In the genomic region with DNA sequence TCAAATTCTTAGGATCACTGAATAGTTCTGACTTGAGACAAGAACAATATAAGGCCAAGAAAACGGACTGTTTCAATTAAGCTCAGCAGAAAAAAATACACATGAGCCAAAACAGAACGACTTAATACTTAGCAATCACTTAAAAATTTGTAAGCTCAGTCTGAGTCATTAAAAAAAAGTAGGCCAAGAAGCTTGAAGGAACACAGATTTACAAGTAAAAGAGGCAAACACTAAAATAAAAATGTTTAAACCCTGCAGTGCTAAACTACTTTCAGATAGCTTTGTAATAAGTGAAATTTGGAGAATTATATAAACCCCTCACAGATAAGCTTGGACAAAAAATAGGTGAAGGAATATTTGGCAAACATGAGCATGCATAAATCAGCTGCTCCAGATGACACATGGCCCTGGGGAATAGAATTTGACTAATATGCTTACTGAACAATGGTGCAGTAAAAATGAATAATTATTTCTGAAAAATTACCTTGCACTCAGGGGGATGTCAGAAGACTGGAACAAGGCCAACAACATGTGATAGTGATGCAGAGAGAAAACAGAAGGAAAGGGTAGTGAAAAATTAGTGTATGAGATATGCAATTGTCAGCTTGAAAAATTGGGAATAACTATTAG, we compare ENCODE assay signal across 9 cellular contexts. TPM values are rescaled to one million over a fixed set of nuclear protein-coding genes. Genes with fewer than 3 reads are reported as not detected.
DNase-seq lines count a peak whose midpoint lies in the region; ATAC-seq and TF ChIP-seq lines count a peak whose summit lies in the region.
"Had no signal": no experiment of that assay in that cellular context is flagged by ENCODE, and none has a peak within 500 bp of the region (broad histone marks: within the 10 kb centered on the region; RNA-seq: fewer than 3 reads in every experiment).

No MANE protein-coding gene starts in this region.

- H3K9me3 Mint-ChIP-seq in T-cell, result no peaks in the 10 kb centered on the region

- no peak overlapping the region for H2AFZ ChIP-seq in Karpas-422 (ENCODE audit: low read length)

- no TSS peak for BruUV-seq in A673 (replicated peaks; lab: Mats Ljungman, UMichigan)

- H3K27ac Mint-ChIP-seq in T-cell, result no peak overlapping the region

- no peaks in the 10 kb centered on the region for H3K4me1 Mint-ChIP-seq in T-cell

- no peaks in the 10 kb centered on the region for H4K20me1 ChIP-seq in Karpas-422 (ENCODE audit: insufficient read depth, low read depth, low read length)

- H3K27ac ChIP-seq in A673 (ENCODE audit: low read depth, low read length, poor library complexity, severe bottlenecking) (no peak overlapping the region), Karpas-422 (ENCODE audit: low read length) (no peak overlapping the region)
- H3K27ac ChIP-seq: C4-2B had no signal

- H3K79me2 ChIP-seq in Karpas-422 (ENCODE audit: low read length), result no peaks in the 10 kb centered on the region

- intact Hi-C loops in A673 (cut with micrococcal nuclease; ENCODE audit: unreplicated experiment), result no loop called here

- no peaks in the 10 kb centered on the region for H3K4me1 ChIP-seq in A673 (ENCODE audit: insufficient read depth, low read length, poor library complexity, severe bottlenecking)
- peaks cover 14% of the 10 kb centered on the region for H3K4me1 ChIP-seq in Karpas-422 (ENCODE audit: low read length)

- no peak overlapping the region for H3K4me3 Mint-ChIP-seq in T-cell

- no peak for TF ChIP-seq CTCF in A673 (conservative IDR thresholded peaks at IDR 0.05; ENCODE audit: low read depth, low read length)
- TF ChIP-seq CTCF in astrocyte of the spinal cord (IDR thresholded peaks at IDR 0.05; ENCODE audit: low read depth, low read length), result no peak
- TF ChIP-seq CTCF in kidney epithelial cell (IDR thresholded peaks at IDR 0.05; ENCODE audit: insufficient read depth, low read length, poor library complexity, severe bottlenecking), result no peak

- H3K9me3 ChIP-seq in A673 (ENCODE audit: low read depth, low read length, poor library complexity, severe bottlenecking) (no peaks in the 10 kb centered on the region), Karpas-422 (ENCODE audit: low read length) (no peaks in the 10 kb centered on the region)

- CTCF ChIA-PET in A673 (lab: Charles Lee), result no interaction called here
- CTCF ChIA-PET in T-cell (lab: Charles Lee), result no interaction called here

- POLR2A ChIA-PET in A673 (lab: Charles Lee; ENCODE audit: low non-redundant PET) (no interaction called here), T-cell (lab: Charles Lee) (no interaction called here)

- no peak overlapping the region for H3K9ac ChIP-seq in Karpas-422 (ENCODE audit: low read length)

- H3K27me3 ChIP-seq in A673 (replicated peaks; ENCODE audit: insufficient read depth, low read depth, low read length, poor library complexity) (no peaks in the 10 kb centered on the region), Karpas-422 (ENCODE audit: low read length) (no peaks in the 10 kb centered on the region), kidney epithelial cell (ENCODE audit: control insufficient read depth, insufficient read depth, low read length) (no peaks in the 10 kb centered on the region)

- no peak for ATAC-seq in T-cell (replicated peaks in 1 of 4)
- ATAC-seq in GM21619 (IDR thresholded peaks at IDR 0.05; ENCODE audit: unreplicated experiment), result no peak
- ATAC-seq in GM21528 (IDR thresholded peaks at IDR 0.05; ENCODE audit: low FRiP score, unreplicated experiment), result no peak
- ATAC-seq in GM21717 (IDR thresholded peaks at IDR 0.05; ENCODE audit: unreplicated experiment), result no peak

- H3K4me3 ChIP-seq in A673 (ENCODE audit: low read depth, low read length, poor library complexity, severe bottlenecking) (no peak overlapping the region), Karpas-422 (ENCODE audit: low read length) (no peak overlapping the region), astrocyte of the spinal cord (ENCODE audit: low read depth, low read length) (no peak overlapping the region), kidney epithelial cell (ENCODE audit: low read depth, low read length) (no peak overlapping the region)

- H3K4me2 ChIP-seq in Karpas-422 (ENCODE audit: low read depth, low read length, poor library complexity, severe bottlenecking), result no peak overlapping the region

- no peaks in the 10 kb centered on the region for H3K36me3 Mint-ChIP-seq in T-cell

- peaks cover 7 to 13% of the 10 kb centered on the region in 2 donors for H3K27me3 Mint-ChIP-seq in T-cell

- DNase-seq in A673 (ENCODE audit: low spot score) (peak; percentile 36), Karpas-422 (peak; percentile 53), astrocyte of the spinal cord (ENCODE audit: low read depth, low spot score) (peak; percentile 93), kidney epithelial cell (ENCODE audit: low read depth) (peak; percentile 43), T-cell (no peak)

- in situ Hi-C loops in astrocyte of the spinal cord (cut with HindIII; ENCODE audit: low sequenced_read_pairs), result no loop called here

- H3K36me3 ChIP-seq in A673 (ENCODE audit: insufficient read depth, low read length, poor library complexity, severe bottlenecking), result no peaks in the 10 kb centered on the region
- no peaks in the 10 kb centered on the region for H3K36me3 ChIP-seq in Karpas-422 (ENCODE audit: insufficient read depth, low read length)
- no peaks in the 10 kb centered on the region for H3K36me3 ChIP-seq in kidney epithelial cell (ENCODE audit: control insufficient read depth, insufficient read depth, low read length)

- no peaks in the 10 kb centered on the region for H3K9me2 ChIP-seq in Karpas-422 (replicated peaks; ENCODE audit: insufficient read depth, low read length)

RNA-seq across cellular contexts. Expression of gene LNX1, which starts 49.6 kb away (rescaled TPM):
- total RNA-seq in A673 (2021), result 0.33 TPM in 1 of 2 replicates, not detected in the other
- total RNA-seq in Karpas-422 (2014; rRNA removed; shearing (Covaris generic); ENCODE audit: low replicate concordance), result not detected in 2 replicates
- 2.5 and 6.9 TPM in 2 replicates for total RNA-seq in kidney epithelial cell
- under 1 TPM in 1 of 5 donors, not detected in 4; 0.45 TPM for total RNA-seq in T-cell

Comparison
In these comparisons a context has a peak if more than half of its experiments do, and no peak if none do; other contexts are left out.
1. DNase-seq: peak in A673 (single experiment), Karpas-422 (single experiment), astrocyte of the spinal cord (single experiment) and kidney epithelial cell (single experiment); none in T-cell (0 of 34).